In the genomic region with DNA sequence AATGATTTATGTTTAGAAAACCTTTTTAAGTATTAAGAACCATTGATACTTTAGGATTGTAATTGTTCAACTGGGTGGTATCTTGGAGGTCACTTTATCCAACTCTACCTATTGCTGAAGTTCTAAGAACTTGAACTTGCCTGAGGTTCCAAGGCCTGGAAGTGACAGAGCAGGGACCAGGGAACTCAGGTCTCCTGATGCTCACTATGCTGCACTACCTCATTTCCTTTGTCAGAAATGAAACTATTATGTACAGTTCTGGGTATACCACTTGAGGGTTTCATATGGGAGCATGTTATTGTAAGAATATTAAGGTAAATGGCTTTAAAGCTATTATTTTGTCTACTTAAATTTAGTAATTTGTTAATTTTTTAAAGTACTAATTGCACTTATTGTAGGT, we compare ENCODE assay signal across 9 cellular contexts. TPM values are rescaled to one million over a fixed set of nuclear protein-coding genes. Genes with fewer than 3 reads are reported as not detected.
DNase-seq lines count a peak whose midpoint lies in the region; ATAC-seq and TF ChIP-seq lines count a peak whose summit lies in the region.
"Had no signal": no experiment of that assay in that cellular context is flagged by ENCODE, and none has a peak within 500 bp of the region (broad histone marks: within the 10 kb centered on the region; RNA-seq: fewer than 3 reads in every experiment).

No MANE protein-coding gene starts in this region.

- TF ChIP-seq POLR2A in suprapubic skin (IDR thresholded peaks at IDR 0.05), result no peak

- H3K27me3 Mint-ChIP-seq in natural killer cell (ENCODE audit: low read depth in 2 of 2), result no peaks in the 10 kb centered on the region

- H3K4me3 ChIP-seq in PC-3 (ENCODE audit: low read length) (0 out of 2 replicates have a peak overlapping the region, but pooled peaks have one; percentile 18), suprapubic skin (no peak overlapping the region)
- H3K4me3 ChIP-seq: GM23338 had no signal

- no peak overlapping the region for H2AFZ ChIP-seq in PC-3 (ENCODE audit: low read length)
- H2AFZ ChIP-seq: GM23338 had no signal

- H3K27me3 ChIP-seq in PC-3 (ENCODE audit: low read length) (no peaks in the 10 kb centered on the region), suprapubic skin (no peaks in the 10 kb centered on the region)

- CTCF ChIA-PET in PC-3 (lab: Charles Lee), result no interaction called here

- H4K20me1 ChIP-seq in PC-3 (ENCODE audit: low read length), result peaks cover 12% of the 10 kb centered on the region

- no peaks in the 10 kb centered on the region for H3K36me3 Mint-ChIP-seq in natural killer cell

- DNase-seq in PC-3, result no peak
- DNase-seq in natural killer cell, result no peak
- no peak for DNase-seq in cerebellar nuclear complex (lab: John Stamatoyannopoulos, UW)
- DNase-seq in suprapubic skin (ENCODE audit: low spot score in 2 of 2), result no peak
- DNase-seq: NCI-H526 had no signal

- H3K4me1 ChIP-seq in PC-3 (ENCODE audit: insufficient read depth, low read length), result peaks cover 17% of the 10 kb centered on the region; the same call in 1 of the 2 replicates
- peaks cover 32% of the 10 kb centered on the region for H3K4me1 ChIP-seq in suprapubic skin

- peaks cover 76% of the 10 kb centered on the region for H3K79me2 ChIP-seq in PC-3 (ENCODE audit: low read length)

- POLR2A ChIA-PET in PC-3 (lab: Charles Lee; ENCODE audit: unreplicated experiment), result no interaction called here

- H3K27ac Mint-ChIP-seq in natural killer cell, result peak overlapping the region; percentile 92 to 93
- H3K27ac Mint-ChIP-seq: GM23338 had no signal

- no peaks in the 10 kb centered on the region for H3K9me3 ChIP-seq in PC-3 (ENCODE audit: low read length)
- no peaks in the 10 kb centered on the region for H3K9me3 ChIP-seq in suprapubic skin

- peak overlapping the region; percentile 98 for H3K4me2 ChIP-seq in PC-3 (ENCODE audit: low read length)
- H3K4me2 ChIP-seq: GM23338 had no signal

- no peaks in the 10 kb centered on the region for H3F3A ChIP-seq in PC-3 (ENCODE audit: low read length, unreplicated experiment)

- H3K27ac ChIP-seq in PC-3 (ENCODE audit: low read length), result no peak overlapping the region
- H3K27ac ChIP-seq in suprapubic skin, result no peak overlapping the region

- TF ChIP-seq CTCF in PC-3 (conservative IDR thresholded peaks at IDR 0.05; ENCODE audit: low read depth, low read length) (no peak), natural killer cell (IDR thresholded peaks at IDR 0.05) (no peak), suprapubic skin (IDR thresholded peaks at IDR 0.05) (no peak)

- H3K36me3 ChIP-seq in PC-3 (ENCODE audit: low read depth, low read length) (no peaks in the 10 kb centered on the region), suprapubic skin (no peaks in the 10 kb centered on the region)

- peak overlapping the region; percentile 66 for H3K4me3 Mint-ChIP-seq in natural killer cell

- H3K9me3 Mint-ChIP-seq in natural killer cell, result no peaks in the 10 kb centered on the region
- H3K9me3 Mint-ChIP-seq: GM23338 had no signal

- no peak overlapping the region for H3K9ac ChIP-seq in PC-3 (ENCODE audit: low read length)

- no TSS peak for BruUV-seq in PC-3 (replicated peaks; lab: Mats Ljungman, UMichigan)

- peaks cover 50 to 53% of the 10 kb centered on the region in 2 donors for H3K4me1 Mint-ChIP-seq in natural killer cell

- intact Hi-C loops in PC-3 (cut with micrococcal nuclease), result loop anchor here (5.0 kb wide), 2 partner anchors 177 to 623 kb away; partner anchors contain the start of gene ACVR2A
- intact Hi-C loops in natural killer cell (cut with micrococcal nuclease), result no loop called here

- H3K9me2 ChIP-seq in PC-3 (replicated peaks; ENCODE audit: low read length), result no peaks in the 10 kb centered on the region

- TF ChIP-seq EP300 in suprapubic skin (IDR thresholded peaks at IDR 0.05), result no peak

- peak; percentile 40 for ATAC-seq in GM18861 (IDR thresholded peaks at IDR 0.05; ENCODE audit: unreplicated experiment)
- peak; percentile 38 for ATAC-seq in GM21786 (IDR thresholded peaks at IDR 0.05; ENCODE audit: unreplicated experiment)
- no peak for ATAC-seq in PC-3
- no peak for ATAC-seq in natural killer cell
- ATAC-seq in HG03135 (IDR thresholded peaks at IDR 0.05; ENCODE audit: unreplicated experiment), result no peak
- ATAC-seq: GM23338 had no signal

RNA-seq across cellular contexts. Expression of gene MBD5, which starts 3.0 kb away (rescaled TPM):
- total RNA-seq in PC-3 (2014; rRNA removed) (8.5 and 9.7 TPM in 2 replicates), natural killer cell (10 to 100 TPM; 83.8 to 96.3 (median 89.7) TPM), suprapubic skin (10 to 100 TPM; 11.9 to 51.9 (median 19.7) TPM)

RNA-seq across cellular contexts. Expression of gene ORC4, which starts 3.3 kb away (rescaled TPM):
- total RNA-seq in PC-3 (2014; rRNA removed) (34.6 and 65.9 TPM in 2 replicates), natural killer cell (10 to 100 TPM; 42.4 to 48.0 (median 45.8) TPM), suprapubic skin (10 to 100 TPM; 35.0 to 77.2 (median 57.4) TPM)

Comparison
In these comparisons a context has a peak if more than half of its experiments do, and no peak if none do; other contexts are left out.
1. ATAC-seq: peak in GM18861 (single experiment) and GM21786 (single experiment); none in PC-3 (single experiment), natural killer cell (0 of 3) and HG03135 (single experiment).